24 cellular contexts compared by ENCODE assay signal in genomic region chr18:48565105-48565504, GRCh38. TPM values are rescaled to one million over a fixed set of nuclear protein-coding genes. Genes with fewer than 3 reads are reported as not detected.
DNase-seq lines count a peak whose midpoint lies in the region; ATAC-seq and TF ChIP-seq lines count a peak whose summit lies in the region.
"Had no signal": no experiment of that assay in that cellular context is flagged by ENCODE, and none has a peak within 500 bp of the region (broad histone marks: within the 10 kb centered on the region; RNA-seq: fewer than 3 reads in every experiment).

No MANE protein-coding gene starts in this region.

- H3K4me2 ChIP-seq in BLaER1, result peak overlapping the region; percentile 68

- H4K20me1 ChIP-seq in BLaER1, result peaks cover 70% of the 10 kb centered on the region

- peak overlapping the region; percentile 6 for H3K4me3 Mint-ChIP-seq in neural crest cell
- H3K4me3 Mint-ChIP-seq: activated naive CD8-positive, alpha-beta T cell treated with anti-CD3 and anti-CD28 coated beads, Interleukin-2, amount 10 ng/mL, durations not matched to agents 7 days and 5 days; central memory CD8-positive, alpha-beta T cell; memory B cell; type B pancreatic cell had no signal

- TF ChIP-seq CTCF in fibroblast of pulmonary artery (IDR thresholded peaks at IDR 0.05; ENCODE audit: low read length, missing control alignments), result no peak
- TF ChIP-seq CTCF in neural crest cell (conservative IDR thresholded peaks at IDR 0.05), result no peak

- H3K27me3 ChIP-seq in BLaER1, result no peaks in the 10 kb centered on the region
- H3K27me3 ChIP-seq: spleen had no signal

- H3K9ac ChIP-seq in BLaER1, result no peak overlapping the region

- H3K4me3 ChIP-seq in BLaER1 (no peak overlapping the region), fibroblast of pulmonary artery (replicated peaks; ENCODE audit: low read depth, low read length) (no peak overlapping the region)
- H3K4me3 ChIP-seq: K562, spleen had no signal

- H3K9me3 ChIP-seq in BLaER1, result peaks cover 33% of the 10 kb centered on the region

- peak overlapping the region; percentile 79 for H3K27ac Mint-ChIP-seq in neural crest cell (ENCODE audit: unreplicated experiment)
- H3K27ac Mint-ChIP-seq: activated naive CD8-positive, alpha-beta T cell treated with anti-CD3 and anti-CD28 coated beads, Interleukin-2, amount 10 ng/mL, durations not matched to agents 7 days and 5 days; memory B cell had no signal

- H3K36me3 ChIP-seq in BLaER1, result peaks cover 17% of the 10 kb centered on the region
- H3K36me3 ChIP-seq: spleen had no signal

- H3K9me3 Mint-ChIP-seq in neural crest cell, result peaks cover 2% of the 10 kb centered on the region
- H3K9me3 Mint-ChIP-seq: central memory CD8-positive, alpha-beta T cell had no signal

- H3K4me1 ChIP-seq in BLaER1, result peaks cover 37% of the 10 kb centered on the region

- peaks cover 10% of the 10 kb centered on the region for H3K36me3 Mint-ChIP-seq in neural crest cell (ENCODE audit: low read depth)
- H3K36me3 Mint-ChIP-seq: activated naive CD8-positive, alpha-beta T cell treated with anti-CD3 and anti-CD28 coated beads, Interleukin-2, amount 10 ng/mL, durations not matched to agents 7 days and 5 days had no signal

- H3K27me3 Mint-ChIP-seq in neural crest cell (ENCODE audit: low read depth), result no peaks in the 10 kb centered on the region
- H3K27me3 Mint-ChIP-seq: activated naive CD8-positive, alpha-beta T cell treated with anti-CD3 and anti-CD28 coated beads, Interleukin-2, amount 10 ng/mL, durations not matched to agents 7 days and 5 days; type B pancreatic cell had no signal

- H3K4me1 Mint-ChIP-seq in neural crest cell, result peaks cover 46% of the 10 kb centered on the region
- H3K4me1 Mint-ChIP-seq: central memory CD8-positive, alpha-beta T cell had no signal

- no peak overlapping the region for H3K27ac ChIP-seq in BLaER1
- H3K27ac ChIP-seq: C4-2B, VCaP had no signal

- ATAC-seq in HG02938 (IDR thresholded peaks at IDR 0.05; ENCODE audit: unreplicated experiment) (no peak), GM19351 (IDR thresholded peaks at IDR 0.05; ENCODE audit: unreplicated experiment) (no peak)
- ATAC-seq: K562, SK-N-SH treated with all-trans-retinoic acid at 6 μM for 48 hours had no signal

- DNase-seq in NCI-H69 (lab: John Stamatoyannopoulos, UW), result peak; percentile 52
- DNase-seq in fibroblast of pulmonary artery (ENCODE audit: low read depth), result peak; percentile 25
- DNase-seq in neural crest cell (ENCODE audit: low read depth, low spot score), result no peak
- DNase-seq in superior temporal gyrus (ENCODE audit: extremely low spot score), result no peak
- DNase-seq: activated CD4-positive, alpha-beta T cell treated with anti-CD3 and anti-CD28 coated beads for 4 hours; activated CD8-positive, alpha-beta memory T cell treated with anti-CD3 and anti-CD28 coated beads for 24 hours; activated effector memory CD4-positive, alpha-beta T cell treated with anti-CD3 and anti-CD28 coated beads, Interleukin-2, amount 50 U/mL, for 16 hours; activated naive CD8-positive, alpha-beta T cell treated with anti-CD3 and anti-CD28 coated beads, Interleukin-2, amount 10 ng/mL, durations not matched to agents 7 days and 5 days; HCEC 1CT; kidney glomerular epithelial cell; NCI-H1105; NCI-H2029; NCI-H82; spleen had no signal

RNA-seq across cellular contexts. Expression of gene CTIF, which starts 26.3 kb away (rescaled TPM):
- total RNA-seq in neural crest cell, result 46.7 and 52.6 TPM in 2 replicates

Comparison
In these comparisons a context has a peak if more than half of its experiments do, and no peak if none do; other contexts are left out.
1. DNase-seq: peak in NCI-H69 (single experiment) and fibroblast of pulmonary artery (single experiment); none in neural crest cell (single experiment) and superior temporal gyrus (single experiment).